In genomic region chr10:86399879-86400704, GRCh38 we compare ENCODE assay signal across 8 cellular contexts. TPM values are rescaled to one million over a fixed set of nuclear protein-coding genes. Genes with fewer than 3 reads are reported as not detected.
DNase-seq lines count a peak whose midpoint lies in the region; ATAC-seq and TF ChIP-seq lines count a peak whose summit lies in the region.

No MANE protein-coding gene starts in this region.

- H3K9ac ChIP-seq in ES-I3 (ENCODE audit: low read depth, low read length): peak overlapping the region; percentile 63

- H3K4me1 ChIP-seq in ES-I3 (ENCODE audit: insufficient read depth, low read length): no peaks in the 10 kb centered on the region

- H3K9me3 Mint-ChIP-seq in activated T-helper 17 cell treated with anti-CD3 and anti-CD28 coated beads, Interleukin-2, amount 50 U/mL, for 72 hours: no peaks in the 10 kb centered on the region
- no peaks in the 10 kb centered on the region for H3K9me3 Mint-ChIP-seq in natural killer cell treated with Interleukin-12 subunit alpha and Interleukin-12 subunit beta and Interleukin-15 and Interleukin-18, amount 100 ng/mL, for 72 hours

- ATAC-seq in activated T-helper 17 cell treated with anti-CD3 and anti-CD28 coated beads, Interleukin-2, amount 50 U/mL, for 72 hours (replicated peaks): peak; percentile 90
- ATAC-seq in natural killer cell treated with Interleukin-12 subunit alpha and Interleukin-12 subunit beta and Interleukin-15 and Interleukin-18, amount 100 ng/mL, for 72 hours: peak; percentile 96

- H3K4me3 Mint-ChIP-seq in activated T-helper 17 cell treated with anti-CD3 and anti-CD28 coated beads, Interleukin-2, amount 50 U/mL, for 72 hours: peak overlapping the region; percentile 77
- H3K4me3 Mint-ChIP-seq in natural killer cell treated with Interleukin-12 subunit alpha and Interleukin-12 subunit beta and Interleukin-15 and Interleukin-18, amount 100 ng/mL, for 72 hours: peak overlapping the region; percentile 57

- H3K27ac Mint-ChIP-seq in activated T-helper 17 cell treated with anti-CD3 and anti-CD28 coated beads, Interleukin-2, amount 50 U/mL, for 72 hours: peak overlapping the region; percentile 90
- peak overlapping the region; percentile 6 to 48 for H3K27ac Mint-ChIP-seq in natural killer cell treated with Interleukin-12 subunit alpha and Interleukin-12 subunit beta and Interleukin-15 and Interleukin-18, amount 100 ng/mL, for 72 hours

- H3K36me3 ChIP-seq in ES-I3 (ENCODE audit: insufficient read depth, low read length): no peaks in the 10 kb centered on the region

- peak; percentile 94 for DNase-seq in H4 (ENCODE audit: low spot score)
- peak; percentile 91 for DNase-seq in RPMI7951 (ENCODE audit: low read depth)
- peak; percentile 96 for DNase-seq in fibroblast of pulmonary artery (ENCODE audit: low read depth)
- DNase-seq in natural killer cell treated with Interleukin-12 subunit alpha and Interleukin-12 subunit beta and Interleukin-15 and Interleukin-18, amount 100 ng/mL, for 72 hours (ENCODE audit: low spot score): peak; percentile 87
- peak; percentile 93 for DNase-seq in stimulated activated naive CD4-positive, alpha-beta T cell treated with Interleukin-2 at 50 U/mL for 16 hours (lab: John Stamatoyannopoulos, UW)

- TF ChIP-seq CTCF in LNCAP (IDR thresholded peaks at IDR 0.05): peak; percentile 64
- peak; percentile 82 for TF ChIP-seq CTCF in fibroblast of pulmonary artery (IDR thresholded peaks at IDR 0.05; ENCODE audit: low read length, missing control alignments)

- no peaks in the 10 kb centered on the region for H3K27me3 Mint-ChIP-seq in activated T-helper 17 cell treated with anti-CD3 and anti-CD28 coated beads, Interleukin-2, amount 50 U/mL, for 72 hours
- H3K27me3 Mint-ChIP-seq in natural killer cell treated with Interleukin-12 subunit alpha and Interleukin-12 subunit beta and Interleukin-15 and Interleukin-18, amount 100 ng/mL, for 72 hours: peaks cover 7 to 21% of the 10 kb centered on the region in 2 donors

- peak overlapping the region; percentile 62 for H3K4me3 ChIP-seq in fibroblast of pulmonary artery (replicated peaks; ENCODE audit: low read depth, low read length)

- H3K4me1 Mint-ChIP-seq in activated T-helper 17 cell treated with anti-CD3 and anti-CD28 coated beads, Interleukin-2, amount 50 U/mL, for 72 hours: peaks cover 3% of the 10 kb centered on the region
- H3K4me1 Mint-ChIP-seq in natural killer cell treated with Interleukin-12 subunit alpha and Interleukin-12 subunit beta and Interleukin-15 and Interleukin-18, amount 100 ng/mL, for 72 hours (ENCODE audit: low read depth in 2 of 2): peaks cover 8 to 9% of the 10 kb centered on the region in 2 donors

- no peaks in the 10 kb centered on the region for H3K9me3 ChIP-seq in ES-I3 (ENCODE audit: control insufficient read depth, insufficient read depth, low read length)

- H3K36me3 Mint-ChIP-seq in activated T-helper 17 cell treated with anti-CD3 and anti-CD28 coated beads, Interleukin-2, amount 50 U/mL, for 72 hours (ENCODE audit: low read depth): no peaks in the 10 kb centered on the region
- no peaks in the 10 kb centered on the region for H3K36me3 Mint-ChIP-seq in natural killer cell treated with Interleukin-12 subunit alpha and Interleukin-12 subunit beta and Interleukin-15 and Interleukin-18, amount 100 ng/mL, for 72 hours

RNA-seq across cellular contexts. Expression of gene GRID1, which starts 33.5 kb away (rescaled TPM):
- total RNA-seq in H4 (2014; rRNA removed; shearing (Covaris generic)): 1.7 and 2.4 TPM in 2 replicates
- not detected in 2 replicates for total RNA-seq in RPMI7951 (2014; rRNA removed; shearing (Covaris generic))
- total RNA-seq in activated T-helper 17 cell treated with anti-CD3 and anti-CD28 coated beads, Interleukin-2, amount 50 U/mL, for 72 hours: not detected
- not detected for total RNA-seq in natural killer cell treated with Interleukin-12 subunit alpha and Interleukin-12 subunit beta and Interleukin-15 and Interleukin-18, amount 100 ng/mL, for 72 hours

Comparison
In these comparisons a context has a peak if more than half of its experiments do, and no peak if none do; other contexts are left out.
1. Peak in every context shown above with its lines: DNase-seq, ATAC-seq and H3K4me3 ChIP-seq.